9 cellular contexts compared by ENCODE assay signal in the genomic region with DNA sequence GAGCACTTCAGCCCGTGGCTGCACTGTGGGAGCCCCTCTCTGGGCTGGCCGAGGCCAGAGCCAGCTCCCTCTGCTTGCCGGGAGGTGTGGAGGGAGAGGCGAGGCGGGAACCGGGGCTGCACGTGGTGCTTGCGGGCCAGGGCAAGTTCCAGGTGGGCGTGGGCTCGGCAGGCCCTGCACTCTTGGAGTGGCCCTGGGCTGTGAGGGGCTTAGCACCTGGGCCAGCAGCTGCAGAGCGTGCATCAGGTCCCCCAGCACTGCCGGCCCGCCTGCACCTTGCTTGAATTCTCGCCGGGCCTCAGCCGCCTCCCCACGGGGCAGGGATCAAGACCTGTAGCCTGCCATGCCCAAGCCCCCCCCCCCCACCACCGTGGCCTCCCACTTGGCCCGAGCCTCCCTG.
"Had no signal": no experiment of that assay in that cellular context is flagged by ENCODE, and none has a peak within 500 bp of the region (broad histone marks: within the 10 kb centered on the region; RNA-seq: fewer than 3 reads in every experiment).

No MANE protein-coding gene starts in this region.

- H3K36me3 Mint-ChIP-seq: IgD-negative memory B cell had no signal

- H3K9ac ChIP-seq: KMS-11 had no signal

- ATAC-seq: HepG2, K562 had no signal

- H3K4me2 ChIP-seq: KMS-11 had no signal

- H3K27ac ChIP-seq: HL-60, KMS-11 had no signal

- DNase-seq: IMR-90, KBM-7, KG1 had no signal

- H3K27ac Mint-ChIP-seq: IgD-negative memory B cell had no signal

- H3K4me1 Mint-ChIP-seq: IgD-negative memory B cell had no signal

- H3K4me3 ChIP-seq: K562 had no signal

- H3K4me3 Mint-ChIP-seq: IgD-negative memory B cell had no signal

- FAIRE-seq: HepG2, HTR-8/SVneo, K562 had no signal
